ENCODE assay signal across 10 cellular contexts in the genomic region with DNA sequence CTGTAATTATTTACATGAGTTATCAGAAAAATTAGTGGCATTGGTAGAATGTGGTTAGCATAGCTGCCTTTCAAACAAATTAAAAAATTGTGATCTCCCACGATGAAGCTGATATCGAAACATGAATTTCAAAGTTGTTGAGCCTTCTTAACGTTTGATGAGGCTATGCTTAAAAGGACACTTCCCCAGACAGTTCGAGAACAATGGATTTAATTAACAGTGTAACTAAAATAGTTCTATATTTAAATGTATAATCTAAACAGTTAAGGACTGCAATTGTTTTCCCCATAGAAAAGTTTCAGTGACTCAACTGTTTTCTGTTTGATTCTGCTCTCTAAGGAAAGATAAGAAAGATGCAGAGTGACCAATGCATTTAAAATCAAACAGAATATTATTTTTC. TPM values are rescaled to one million over a fixed set of nuclear protein-coding genes. Genes with fewer than 3 reads are reported as not detected.
DNase-seq lines count a peak whose midpoint lies in the region; ATAC-seq and TF ChIP-seq lines count a peak whose summit lies in the region.
"Had no signal": no experiment of that assay in that cellular context is flagged by ENCODE, and none has a peak within 500 bp of the region (broad histone marks: within the 10 kb centered on the region; RNA-seq: fewer than 3 reads in every experiment).

No MANE protein-coding gene starts in this region.

- H3K36me3 Mint-ChIP-seq in naive thymus-derived CD4-positive, alpha-beta T cell = peaks cover 12 to 33% (median 19%) of the 10 kb centered on the region in 5 donors

- peaks cover 25 to 55% (median 43%) of the 10 kb centered on the region in 7 donors for H3K4me1 Mint-ChIP-seq in naive thymus-derived CD4-positive, alpha-beta T cell

- H3K9me3 Mint-ChIP-seq in naive thymus-derived CD4-positive, alpha-beta T cell = peaks cover 5 to 18% (median 11%) of the 10 kb centered on the region in 11 donors

- no peak for TF ChIP-seq POLR2A in breast epithelium (IDR thresholded peaks at IDR 0.05)

- H3K36me3 ChIP-seq in breast epithelium = no peaks in the 10 kb centered on the region
- peaks cover 0 to 5% (median 0%) of the 10 kb centered on the region in 3 experiments for H3K36me3 ChIP-seq in naive thymus-derived CD4-positive, alpha-beta T cell (ENCODE audit: control insufficient read depth in 2 of 3, insufficient read depth in 3 of 3, low read length in 3 of 3)
- H3K36me3 ChIP-seq: SJCRH30 had no signal

- TF ChIP-seq CTCF in AG09309 (IDR thresholded peaks at IDR 0.05; ENCODE audit: control insufficient read depth, insufficient read depth, low read depth, low read length, missing control alignments) = no peak
- TF ChIP-seq CTCF in breast epithelium (IDR thresholded peaks at IDR 0.05) = no peak

- ATAC-seq in naive thymus-derived CD4-positive, alpha-beta T cell = no peak

- H3K4me1 ChIP-seq in breast epithelium = no peaks in the 10 kb centered on the region
- H3K4me1 ChIP-seq in naive thymus-derived CD4-positive, alpha-beta T cell (ENCODE audit: control insufficient read depth in 2 of 2, insufficient read depth in 2 of 2, low read length in 2 of 2) = peaks cover 12 to 21% of the 10 kb centered on the region in 2 donors

- CTCF ChIA-PET in naive thymus-derived CD4-positive, alpha-beta T cell (lab: Charles Lee) = interaction anchor here (0.6 to 1.3 kb wide), 4 partner anchors 54 to 118 kb away, joined by 3 to 4 read pairs (median 4); no protein-coding TSS in a partner anchor

- H3K27ac ChIP-seq in breast epithelium = peak overlapping the region; percentile 34 to 62
- H3K27ac ChIP-seq in naive thymus-derived CD4-positive, alpha-beta T cell (ENCODE audit: low read depth, low read length) = peak overlapping the region; percentile 94
- H3K27ac ChIP-seq: SJCRH30 had no signal

- peaks cover 0 to 11% of the 10 kb centered on the region in 2 donors for H3K9me3 ChIP-seq in breast epithelium
- peaks cover 0 to 4% (median 0%) of the 10 kb centered on the region in 3 experiments for H3K9me3 ChIP-seq in naive thymus-derived CD4-positive, alpha-beta T cell (ENCODE audit: control insufficient read depth in 2 of 3, low read length in 3 of 3)
- H3K9me3 ChIP-seq: SJCRH30 had no signal

- no peak for DNase-seq in AG09309 (ENCODE audit: low read depth)
- DNase-seq in HCEC 1CT = peak; percentile 22
- DNase-seq in breast epithelium (ENCODE audit: low spot score in 2 of 2) = no peak
- DNase-seq in naive thymus-derived CD4-positive, alpha-beta T cell = peak in 1 of 9 donors; percentile 26
- no peak for DNase-seq in NCI-H1436 (lab: John Stamatoyannopoulos, UW)
- DNase-seq in NCI-H345 treated with DMSO at 0.1 percent for 48 hours (lab: John Stamatoyannopoulos, UW; ENCODE audit: unreplicated experiment) = no peak
- DNase-seq in NCI-H446 treated with DMSO at 0.1 percent for 48 hours (lab: John Stamatoyannopoulos, UW) = no peak
- DNase-seq in foreskin melanocyte = no peak
- DNase-seq: NCI-H1417, SJCRH30 had no signal

- H3K27ac Mint-ChIP-seq in naive thymus-derived CD4-positive, alpha-beta T cell = peak overlapping the region; percentile 84 to 100 (median 92)

- no peaks in the 10 kb centered on the region for H3K27me3 ChIP-seq in breast epithelium
- no peaks in the 10 kb centered on the region for H3K27me3 ChIP-seq in naive thymus-derived CD4-positive, alpha-beta T cell (ENCODE audit: control insufficient read depth in 2 of 2, insufficient read depth in 2 of 2, low read length in 2 of 2)
- H3K27me3 ChIP-seq: SJCRH30 had no signal

- peak overlapping the region; percentile 82 to 99 (median 92) for H3K4me3 Mint-ChIP-seq in naive thymus-derived CD4-positive, alpha-beta T cell

- intact Hi-C loops in breast epithelium (cut with DNase I; ENCODE audit: low total_unique reads) = no loop called here
- intact Hi-C loops in naive thymus-derived CD4-positive, alpha-beta T cell (cut with micrococcal nuclease) = loop anchor here (2.0 to 5.0 kb wide), 5 partner anchors 40 to 855 kb away; a partner anchor contains a TSS

- POLR2A ChIA-PET in naive thymus-derived CD4-positive, alpha-beta T cell (lab: Charles Lee) = interaction anchor here (0.6 to 4.2 kb wide), 18 partner anchors 22 to 857 kb away, joined by 3 to 88 read pairs (median 4); a partner anchor contains a TSS

- peak overlapping the region; percentile 2; the same call in 1 of the 2 replicates for H3K4me3 ChIP-seq in AG09309 (ENCODE audit: control insufficient read depth, low read depth, low read length)
- peak overlapping the region; percentile 50 to 67 (median 51) for H3K4me3 ChIP-seq in breast epithelium
- peak overlapping the region; percentile 70 for H3K4me3 ChIP-seq in naive thymus-derived CD4-positive, alpha-beta T cell (ENCODE audit: low read length)
- H3K4me3 ChIP-seq: SJCRH30 had no signal

- no peaks in the 10 kb centered on the region for H3K27me3 Mint-ChIP-seq in naive thymus-derived CD4-positive, alpha-beta T cell

RNA-seq across cellular contexts. Expression of a gene that starts 1.6 kb away (rescaled TPM):
- total RNA-seq in breast epithelium = 10 to 100 TPM; 18.4 to 36.1 (median 29.3) TPM
- 10 to 100 TPM; 50.1 to 86.8 (median 73.8) TPM for total RNA-seq in naive thymus-derived CD4-positive, alpha-beta T cell
- 10 to 100 TPM; 22.1 to 61.2 TPM for polyA plus RNA-seq in naive thymus-derived CD4-positive, alpha-beta T cell
- total RNA-seq: SJCRH30 had no signal

RNA-seq across cellular contexts. Expression of a gene that starts 13.8 kb away (rescaled TPM):
- not detected for total RNA-seq in breast epithelium
- not detected for total RNA-seq in naive thymus-derived CD4-positive, alpha-beta T cell
- polyA plus RNA-seq in naive thymus-derived CD4-positive, alpha-beta T cell = not detected
- total RNA-seq: SJCRH30 had no signal

RNA-seq across cellular contexts. Expression of a gene that starts 40.2 kb away (rescaled TPM):
- under 1 TPM in 2 of 3 donors, not detected in 1; 0.32 to 0.44 TPM for total RNA-seq in breast epithelium
- 10 to 100 TPM in 1 of 5 experiments, 1 to 10 TPM in 2, under 1 TPM in 2; 0.35 to 34.8 (median 1.0) TPM for total RNA-seq in naive thymus-derived CD4-positive, alpha-beta T cell
- polyA plus RNA-seq in naive thymus-derived CD4-positive, alpha-beta T cell = 1 to 10 TPM; 1.3 to 1.6 TPM
- total RNA-seq: SJCRH30 had no signal

Comparison
In these comparisons a context has a peak if more than half of its experiments do, and no peak if none do; other contexts are left out.
1. H3K4me3 ChIP-seq: peak in every context shown above with its lines; median percentile 70 in naive thymus-derived CD4-positive, alpha-beta T cell; 51 in breast epithelium; 2 in AG09309.